8 cellular contexts compared by ENCODE assay signal in genomic region chr11:64355078-64355940, GRCh38. TPM values are rescaled to one million over a fixed set of nuclear protein-coding genes. Genes with fewer than 3 reads are reported as not detected.
DNase-seq lines count a peak whose midpoint lies in the region; ATAC-seq and TF ChIP-seq lines count a peak whose summit lies in the region.

No MANE protein-coding gene starts in this region.

- peak overlapping the region; percentile 81 for H3K27ac Mint-ChIP-seq in MCF 10A (ENCODE audit: low read depth, unreplicated experiment)

- H2AFZ ChIP-seq in PC-9 = 0 out of 2 replicates have a peak overlapping the region, but pooled peaks have one; percentile 14

- peaks cover 4% of the 10 kb centered on the region for H3K36me3 Mint-ChIP-seq in MCF 10A (ENCODE audit: insufficient read depth, unreplicated experiment)

- peaks cover 12% of the 10 kb centered on the region for H3K79me2 ChIP-seq in PC-9 (ENCODE audit: low read depth)

- peak overlapping the region; percentile 58 for H3K4me3 Mint-ChIP-seq in MCF 10A (ENCODE audit: unreplicated experiment)

- peaks cover 34% of the 10 kb centered on the region for H3K4me1 Mint-ChIP-seq in MCF 10A (ENCODE audit: insufficient read depth, unreplicated experiment)

- no peaks in the 10 kb centered on the region for H3K27me3 ChIP-seq in PC-9 (ENCODE audit: insufficient read depth, low read depth)
- peaks cover 0 to 15% (median 5%) of the 10 kb centered on the region in 3 donors for H3K27me3 ChIP-seq in skeletal muscle tissue (ENCODE audit: control insufficient read depth in 3 of 3, insufficient read depth in 3 of 3, low read length in 3 of 3)

- intact Hi-C loops in PC-9 (cut with micrococcal nuclease; ENCODE audit: unreplicated experiment) (loop anchor here (1.0 to 5.0 kb wide), 9 partner anchors 20 to 487 kb away; partner anchors contain the start of gene PRDX5), MCF 10A (cut with micrococcal nuclease) (loop anchor here (1.0 to 5.0 kb wide), 4 partner anchors 38 to 297 kb away; partner anchors contain the start of genes ESRRA, PLCB3 and TRMT112)

- H3K27ac ChIP-seq in PC-9 (peak overlapping the region; percentile 25; the same call in 1 of the 2 replicates), skeletal muscle tissue (ENCODE audit: low read depth, low read length) (no peak overlapping the region)

- H3K9me3 Mint-ChIP-seq in MCF 10A (ENCODE audit: unreplicated experiment) = no peaks in the 10 kb centered on the region

- POLR2A ChIA-PET in PC-9 (lab: Charles Lee; ENCODE audit: unreplicated experiment) = interaction anchor here (0.5 to 1.5 kb wide), 10 partner anchors 20 to 298 kb away, joined by 3 to 38 read pairs (median 5); partner anchors contain the start of genes ESRRA, PRDX5 and TRMT112
- POLR2A ChIA-PET in MCF 10A (lab: Yijun Ruan, JAX) = interaction anchor here (0.6 to 3.1 kb wide), 18 partner anchors 9 to 188 kb away, joined by 3 to 65 read pairs (median 6); partner anchors contain the start of genes PRDX5 and TRMT112

- no peak for ATAC-seq in HG02852 (IDR thresholded peaks at IDR 0.05; ENCODE audit: unreplicated experiment)

- H3K9me2 ChIP-seq in PC-9 (ENCODE audit: insufficient read depth) = no peaks in the 10 kb centered on the region

- H3F3A ChIP-seq in PC-9 (ENCODE audit: insufficient read depth, low read depth) = peaks cover 28% of the 10 kb centered on the region; the same call in 1 of the 2 replicates

- peaks cover 42% of the 10 kb centered on the region for H3K4me1 ChIP-seq in PC-9 (replicated peaks; ENCODE audit: insufficient read depth)
- peaks cover 27 to 31% (median 28%) of the 10 kb centered on the region in 3 donors for H3K4me1 ChIP-seq in skeletal muscle tissue (ENCODE audit: control insufficient read depth in 3 of 3, insufficient read depth in 3 of 3, low read length in 3 of 3)

- BruUV-seq in PC-9 (replicated peaks; lab: Mats Ljungman, UMichigan) = no TSS peak
- no TSS peak for BruUV-seq in MCF 10A (replicated peaks; lab: Mats Ljungman, UMichigan)

- CTCF ChIA-PET in PC-9 (lab: Charles Lee) = interaction anchor here (0.5 to 4.3 kb wide), 37 partner anchors 9 to 975 kb away, joined by 3 to 87 read pairs (median 5); partner anchors contain the start of genes FKBP2, PLCB3, PRDX5 and TRMT112
- CTCF ChIA-PET in MCF 10A (lab: Yijun Ruan, JAX) = interaction anchor here (0.5 to 8.8 kb wide), 37 partner anchors 9 to 1754 kb away, joined by 3 to 148 read pairs (median 4); partner anchors contain the start of genes BAD, CCDC88B, MTA2 and PLCB3

- H3K4me3 ChIP-seq in PC-9 (no peak overlapping the region; the same call in 1 of the 2 replicates), skeletal muscle tissue (ENCODE audit: low read length in 3 of 3) (peak overlapping the region; percentile 54 to 67 (median 60))

- H3K27me3 Mint-ChIP-seq in MCF 10A (ENCODE audit: insufficient read depth, unreplicated experiment) = no peaks in the 10 kb centered on the region

- peak overlapping the region; percentile 62 for H3K4me2 ChIP-seq in PC-9

- TF ChIP-seq CTCF in PC-9 (conservative IDR thresholded peaks at IDR 0.05) (peak; percentile 82), MCF 10A (IDR thresholded peaks at IDR 0.05; ENCODE audit: unreplicated experiment) (peak; percentile 74)

- H3K36me3 ChIP-seq in PC-9 (ENCODE audit: low read depth) = no peaks in the 10 kb centered on the region
- peaks cover 0 to 2% (median 0%) of the 10 kb centered on the region in 3 donors for H3K36me3 ChIP-seq in skeletal muscle tissue (ENCODE audit: control insufficient read depth in 3 of 3, insufficient read depth in 3 of 3, low read length in 3 of 3)

- no peaks in the 10 kb centered on the region for H3K9me3 ChIP-seq in PC-9 (ENCODE audit: insufficient read depth, low read depth)
- H3K9me3 ChIP-seq in skeletal muscle tissue (ENCODE audit: control insufficient read depth in 3 of 3, low read length in 3 of 3) = no peaks in the 10 kb centered on the region

- DNase-seq in DMS153 (lab: John Stamatoyannopoulos, UW) (peak; percentile 76), HS-5 (ENCODE audit: low read depth) (peak; percentile 49), PC-9 (peak; percentile 76 to 90), MCF 10A (ENCODE audit: unreplicated experiment) (peak; percentile 81), iPS-NIHi11 (ENCODE audit: low spot score) (peak; percentile 93), NCI-H1105 treated with DMSO at 0.1 percent for 48 hours (lab: John Stamatoyannopoulos, UW) (no peak)

- peaks cover 6% of the 10 kb centered on the region; the same call in 1 of the 2 replicates for H4K20me1 ChIP-seq in PC-9 (ENCODE audit: insufficient read depth)

- peak overlapping the region; percentile 51 to 79 (median 61) for H3K9ac ChIP-seq in skeletal muscle tissue (ENCODE audit: low read depth in 1 of 3, low read length in 3 of 3)

RNA-seq across cellular contexts. Expression of gene RPS6KA4, which starts 3.7 kb away (rescaled TPM):
- 60.6 and 64.3 TPM in 2 replicates for total RNA-seq in PC-9 (2021)
- total RNA-seq in MCF 10A (2022) = 42.5 and 46.5 TPM in 2 replicates
- 13.6 TPM for total RNA-seq in skeletal muscle tissue

RNA-seq across cellular contexts. Expression of gene CCDC88B, which starts 15.3 kb away (rescaled TPM):
- total RNA-seq in PC-9 (2021) (9.6 and 15.1 TPM in 2 replicates), MCF 10A (2022) (4.2 and 6.0 TPM in 2 replicates), skeletal muscle tissue (2.6 TPM)

RNA-seq across cellular contexts. Expression of gene PRDX5, which starts 37.4 kb away (rescaled TPM):
- total RNA-seq in PC-9 (2021) = 381 and 441 TPM in 2 replicates
- 274 and 302 TPM in 2 replicates for total RNA-seq in MCF 10A (2022)
- 144 TPM for total RNA-seq in skeletal muscle tissue

RNA-seq across cellular contexts. Expression of gene TRMT112, which starts 38.0 kb away (rescaled TPM):
- total RNA-seq in PC-9 (2021) = 264 and 275 TPM in 2 replicates
- total RNA-seq in MCF 10A (2022) = 284 and 354 TPM in 2 replicates
- 247 TPM for total RNA-seq in skeletal muscle tissue

RNA-seq across cellular contexts. Expression of gene ESRRA, which starts 50.0 kb away (rescaled TPM):
- 61.0 and 64.6 TPM in 2 replicates for total RNA-seq in PC-9 (2021)
- 52.0 and 63.4 TPM in 2 replicates for total RNA-seq in MCF 10A (2022)
- 35.0 TPM for total RNA-seq in skeletal muscle tissue
